11 cellular contexts compared by ENCODE assay signal in the genomic region with DNA sequence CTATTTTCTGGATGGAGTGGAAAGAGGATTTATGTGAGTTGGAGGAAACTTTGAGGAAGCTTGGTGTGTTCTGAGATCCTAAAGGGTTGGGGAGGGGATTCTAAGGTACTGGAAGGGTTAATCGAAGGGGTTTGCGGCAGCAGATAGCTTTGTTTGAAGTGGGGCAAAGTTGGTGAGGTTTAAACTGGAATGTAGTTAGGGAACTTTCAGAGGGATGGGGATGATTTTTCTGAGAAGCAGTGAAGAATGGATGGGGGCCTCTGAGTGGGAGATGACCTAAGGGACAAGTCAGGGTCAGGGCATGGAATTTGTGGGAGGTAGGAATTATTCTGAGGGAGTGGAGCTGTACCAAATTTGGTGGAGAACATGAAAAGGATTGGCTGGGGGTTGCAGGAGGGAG. TPM values are rescaled to one million over a fixed set of nuclear protein-coding genes. Genes with fewer than 3 reads are reported as not detected.
DNase-seq lines count a peak whose midpoint lies in the region; ATAC-seq and TF ChIP-seq lines count a peak whose summit lies in the region.
"Had no signal": no experiment of that assay in that cellular context is flagged by ENCODE, and none has a peak within 500 bp of the region (broad histone marks: within the 10 kb centered on the region; RNA-seq: fewer than 3 reads in every experiment).

No MANE protein-coding gene starts in this region.

- H3K4me1 ChIP-seq in iPS-15b (ENCODE audit: control insufficient read depth, insufficient read depth, low read length) (peaks cover 8% of the 10 kb centered on the region), BE2C (peaks cover 2% of the 10 kb centered on the region; the same call in 1 of the 2 replicates)

- H3K9ac ChIP-seq in iPS-15b (ENCODE audit: low read depth, low read length) = no peak overlapping the region

- H3K9me3 Mint-ChIP-seq in stimulated activated naive CD8-positive, alpha-beta T cell treated with anti-CD3 and anti-CD28 coated beads, Interleukin-15, Interleukin-2, amounts not matched to agents 100 ng/mL and 50 ng/mL, for 24 hours = peaks cover 4% of the 10 kb centered on the region
- H3K9me3 Mint-ChIP-seq in WTC11 = peaks cover 6% of the 10 kb centered on the region
- H3K9me3 Mint-ChIP-seq in type B pancreatic cell = peaks cover 5% of the 10 kb centered on the region

- POLR2A ChIA-PET in WTC11 (lab: Charles Lee) = no interaction called here

- H3K9me3 ChIP-seq in iPS-15b (ENCODE audit: control insufficient read depth, insufficient read depth, low read length) (no peaks in the 10 kb centered on the region), BE2C (no peaks in the 10 kb centered on the region)

- H3K36me3 Mint-ChIP-seq in stimulated activated naive CD8-positive, alpha-beta T cell treated with anti-CD3 and anti-CD28 coated beads, Interleukin-15, Interleukin-2, amounts not matched to agents 100 ng/mL and 50 ng/mL, for 24 hours (ENCODE audit: low read depth) = peaks cover 81% of the 10 kb centered on the region
- H3K36me3 Mint-ChIP-seq in WTC11 (peaks cover 43% of the 10 kb centered on the region), type B pancreatic cell (peaks cover 32% of the 10 kb centered on the region)

- no peaks in the 10 kb centered on the region for H3K27me3 Mint-ChIP-seq in stimulated activated naive CD8-positive, alpha-beta T cell treated with anti-CD3 and anti-CD28 coated beads, Interleukin-15, Interleukin-2, amounts not matched to agents 100 ng/mL and 50 ng/mL, for 24 hours
- peaks cover 8% of the 10 kb centered on the region; the same call in 1 of the 2 replicates for H3K27me3 Mint-ChIP-seq in WTC11 (ENCODE audit: low read depth)
- peaks cover 2% of the 10 kb centered on the region for H3K27me3 Mint-ChIP-seq in type B pancreatic cell
- H3K27me3 Mint-ChIP-seq: activated CD4-positive, alpha-beta memory T cell treated with anti-CD3 and anti-CD28 coated beads, Interleukin-2, amount 10 ng/mL, durations not matched to agents 7 days and 5 days had no signal

- CTCF ChIA-PET in WTC11 (lab: Charles Lee) = interaction anchor here (1.0 to 1.5 kb wide), 2 partner anchors 76 to 121 kb away, joined by 3 to 4 read pairs; no protein-coding TSS in a partner anchor

- H3K4me1 Mint-ChIP-seq in stimulated activated naive CD8-positive, alpha-beta T cell treated with anti-CD3 and anti-CD28 coated beads, Interleukin-15, Interleukin-2, amounts not matched to agents 100 ng/mL and 50 ng/mL, for 24 hours (ENCODE audit: low read depth) = peaks cover 69% of the 10 kb centered on the region
- peaks cover 39% of the 10 kb centered on the region for H3K4me1 Mint-ChIP-seq in WTC11
- H3K4me1 Mint-ChIP-seq in type B pancreatic cell (ENCODE audit: unreplicated experiment) = peaks cover 37% of the 10 kb centered on the region

- no peak for ATAC-seq in stimulated activated naive CD8-positive, alpha-beta T cell treated with anti-CD3 and anti-CD28 coated beads, Interleukin-15, Interleukin-2, amounts not matched to agents 100 U/mL and 50 U/mL, for 24 hours
- ATAC-seq in WTC11 = no peak

- peak overlapping the region; percentile 38 for H3K27ac Mint-ChIP-seq in stimulated activated naive CD8-positive, alpha-beta T cell treated with anti-CD3 and anti-CD28 coated beads, Interleukin-15, Interleukin-2, amounts not matched to agents 100 ng/mL and 50 ng/mL, for 24 hours
- H3K27ac Mint-ChIP-seq in WTC11 (peak overlapping the region; percentile 39), type B pancreatic cell (peak overlapping the region; percentile 67)
- H3K27ac Mint-ChIP-seq: activated CD4-positive, alpha-beta memory T cell treated with anti-CD3 and anti-CD28 coated beads, Interleukin-2, amount 10 ng/mL, durations not matched to agents 7 days and 5 days had no signal

- DNase-seq in stimulated activated naive CD8-positive, alpha-beta T cell treated with anti-CD3 and anti-CD28 coated beads, Interleukin-15, Interleukin-2, amounts not matched to agents 100 U/mL and 50 U/mL, for 24 hours = no peak
- DNase-seq in WTC11 (ENCODE audit: low spot score) (no peak), type B pancreatic cell (ENCODE audit: extremely low spot score, unreplicated experiment) (no peak), AG08395 (ENCODE audit: low spot score) (no peak), BE2C (no peak), CD1c-positive myeloid dendritic cell (ENCODE audit: extremely low spot score) (no peak)
- DNase-seq: activated CD4-positive, alpha-beta memory T cell treated with anti-CD3 and anti-CD28 coated beads, Interleukin-2, amount 10 ng/mL, durations not matched to agents 7 days and 5 days; NCI-H1694; SW 1271 had no signal

- H3K4me3 ChIP-seq in iPS-15b (ENCODE audit: low read depth, low read length) = peak overlapping the region; percentile 15
- no peak overlapping the region for H3K4me3 ChIP-seq in BE2C (ENCODE audit: low read depth, low read length)

- H3K27me3 ChIP-seq in iPS-15b (ENCODE audit: control insufficient read depth, insufficient read depth, low read length) = no peaks in the 10 kb centered on the region
- no peaks in the 10 kb centered on the region for H3K27me3 ChIP-seq in BE2C

- H3K36me3 ChIP-seq in iPS-15b (ENCODE audit: control insufficient read depth, insufficient read depth, low read length) = peaks cover 3% of the 10 kb centered on the region
- peaks cover 31% of the 10 kb centered on the region for H3K36me3 ChIP-seq in BE2C

- TF ChIP-seq CTCF in WTC11 (IDR thresholded peaks at IDR 0.05) (no peak), type B pancreatic cell (conservative IDR thresholded peaks at IDR 0.05) (no peak), BE2C (IDR thresholded peaks at IDR 0.05; ENCODE audit: low read depth, low read length) (no peak)

- peak overlapping the region; percentile 24 for H3K4me3 Mint-ChIP-seq in stimulated activated naive CD8-positive, alpha-beta T cell treated with anti-CD3 and anti-CD28 coated beads, Interleukin-15, Interleukin-2, amounts not matched to agents 100 ng/mL and 50 ng/mL, for 24 hours
- H3K4me3 Mint-ChIP-seq in WTC11 = peak overlapping the region; percentile 29
- H3K4me3 Mint-ChIP-seq in type B pancreatic cell = peak overlapping the region; percentile 72
- H3K4me3 Mint-ChIP-seq: activated CD4-positive, alpha-beta memory T cell treated with anti-CD3 and anti-CD28 coated beads, Interleukin-2, amount 10 ng/mL, durations not matched to agents 7 days and 5 days had no signal

TF ChIP-seq in WTC11, 78 proteins besides CTCF, POLR2A, EP300 and RAD21:
- TF ChIP-seq CBFB (CRISPR knock-in tag; IDR thresholded peaks at IDR 0.05; ENCODE audit: low read depth) (no peak), USF1 (CRISPR knock-in tag; IDR thresholded peaks at IDR 0.05) (no peak), PRDM15 (CRISPR knock-in tag; IDR thresholded peaks at IDR 0.05) (no peak)
- TF ChIP-seq, protein P1, sequence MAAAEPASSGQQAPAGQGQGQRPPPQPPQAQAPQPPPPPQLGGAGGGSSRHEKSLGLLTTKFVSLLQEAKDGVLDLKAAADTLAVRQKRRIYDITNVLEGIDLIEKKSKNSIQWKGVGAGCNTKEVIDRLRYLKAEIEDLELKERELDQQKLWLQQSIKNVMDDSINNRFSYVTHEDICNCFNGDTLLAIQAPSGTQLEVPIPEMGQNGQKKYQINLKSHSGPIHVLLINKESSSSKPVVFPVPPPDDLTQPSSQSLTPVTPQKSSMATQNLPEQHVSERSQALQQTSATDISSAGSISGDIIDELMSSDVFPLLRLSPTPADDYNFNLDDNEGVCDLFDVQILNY (CRISPR knock-in tag; IDR thresholded peaks at IDR 0.05) = no peak
TF ChIP-seq in WTC11: peak in this region for 0.

RNA-seq across cellular contexts. Expression of gene SAE1, which starts 3.9 kb away (rescaled TPM):
- total RNA-seq in WTC11 (2021) (215 to 224 TPM (median 221 TPM) in 3 replicates), type B pancreatic cell (ENCODE audit: low replicate concordance) (102 and 155 TPM in 2 replicates)
- 148 TPM for polyA plus RNA-seq in BE2C (2012; ENCODE audit: insufficient read depth, insufficient read length, low read depth)

RNA-seq across cellular contexts. Expression of gene ZC3H4, which starts 21.0 kb away (rescaled TPM):
- total RNA-seq in WTC11 (2021) (67.2 to 75.5 TPM (median 73.2 TPM) in 3 replicates), type B pancreatic cell (ENCODE audit: low replicate concordance) (59.9 and 71.4 TPM in 2 replicates)
- polyA plus RNA-seq in BE2C (2012; ENCODE audit: insufficient read depth, insufficient read length, low read depth) = 17.5 TPM
